In the genomic region with DNA sequence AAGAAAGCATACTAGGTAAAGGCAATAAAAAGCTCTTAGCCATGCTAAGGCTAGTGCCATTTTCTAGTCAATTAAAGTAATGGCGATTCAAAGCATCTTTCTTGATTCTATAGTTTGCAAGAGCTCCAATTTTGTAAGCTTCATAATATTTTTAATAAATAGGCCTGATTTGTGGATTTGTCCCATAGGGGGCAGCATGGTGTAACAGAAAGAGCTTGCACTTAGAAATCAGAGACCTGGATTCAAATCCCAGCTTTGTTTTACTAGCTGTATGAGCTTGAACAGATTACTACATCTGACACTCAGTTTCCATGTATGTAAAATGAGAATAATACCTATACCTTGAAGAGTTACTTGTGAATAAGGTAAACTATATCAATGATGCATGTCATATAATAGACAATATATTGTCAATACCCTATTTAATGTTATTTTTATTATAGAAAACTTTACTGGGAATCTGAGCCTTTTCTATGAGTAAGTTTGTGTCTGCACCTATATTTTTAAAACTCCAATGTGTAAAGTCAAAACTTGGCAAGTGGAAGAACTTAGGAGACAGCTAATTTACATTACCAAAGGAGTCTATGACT, we compare ENCODE assay signal across 8 cellular contexts.
DNase-seq lines count a peak whose midpoint lies in the region; ATAC-seq, FAIRE-seq and TF ChIP-seq lines count a peak whose summit lies in the region.

No MANE protein-coding gene starts in this region.

- CTCF ChIA-PET in BJ (lab: Yijun Ruan, JAX), result interaction anchor here (0.9 to 2.3 kb wide), 4 partner anchors 9 to 216 kb away, joined by 3 to 14 read pairs (median 5); no protein-coding TSS in a partner anchor
- CTCF ChIA-PET in SK-N-SH (lab: Yijun Ruan, JAX), result interaction anchor here (0.6 to 2.0 kb wide), 27 partner anchors 8 to 585 kb away, joined by 3 to 18 read pairs (median 4); no protein-coding TSS in a partner anchor

- TF ChIP-seq POLR2A in GM12891 (IDR thresholded peaks at IDR 0.05; ENCODE audit: low read depth, low read length), result no peak

- no peaks in the 10 kb centered on the region for H3K36me3 ChIP-seq in BJ (ENCODE audit: control insufficient read depth, insufficient read depth, low read length)
- H3K36me3 ChIP-seq in SK-N-SH (replicated peaks in 1 of 2; ENCODE audit: control insufficient read depth in 1 of 2, insufficient read depth in 2 of 2, low read length in 1 of 2), result no peaks in the 10 kb centered on the region
- no peaks in the 10 kb centered on the region for H3K36me3 ChIP-seq in hepatocyte (replicated peaks; ENCODE audit: insufficient read depth, low read depth)

- POLR2A ChIA-PET in BJ (lab: Charles Lee), result no interaction called here
- POLR2A ChIA-PET in SK-N-SH (lab: Yijun Ruan, JAX), result no interaction called here

- no peaks in the 10 kb centered on the region for H3K9me2 ChIP-seq in SK-N-SH
- no peaks in the 10 kb centered on the region for H3K9me2 ChIP-seq in hepatocyte (replicated peaks; ENCODE audit: insufficient read depth)

- no peaks in the 10 kb centered on the region for H3K79me2 ChIP-seq in SK-N-SH (ENCODE audit: insufficient read depth)
- no peaks in the 10 kb centered on the region for H3K79me2 ChIP-seq in hepatocyte

- H3K4me1 ChIP-seq in SK-N-SH (ENCODE audit: control insufficient read depth in 1 of 2, insufficient read depth in 2 of 2, low read depth in 1 of 2, low read length in 1 of 2), result no peaks in the 10 kb centered on the region
- no peaks in the 10 kb centered on the region for H3K4me1 ChIP-seq in hepatocyte (ENCODE audit: insufficient read depth)

- H3K27ac ChIP-seq in SK-N-SH (ENCODE audit: low read depth in 2 of 2, low read length in 1 of 2), result no peak overlapping the region
- no peak overlapping the region for H3K27ac ChIP-seq in hepatocyte

- H3K9me3 ChIP-seq in SK-N-SH (no peaks in the 10 kb centered on the region), hepatocyte (ENCODE audit: low read depth) (no peaks in the 10 kb centered on the region)

- H3K27me3 ChIP-seq in BJ (ENCODE audit: control insufficient read depth, insufficient read depth, low read length), result 0 out of 2 replicates have a peak, but pooled peaks cover 2% of the 10 kb centered on the region
- H3K27me3 ChIP-seq in SK-N-SH (ENCODE audit: insufficient read depth), result no peaks in the 10 kb centered on the region; the same call in 1 of the 2 replicates
- H3K27me3 ChIP-seq in hepatocyte, result no peaks in the 10 kb centered on the region

- no peaks in the 10 kb centered on the region for H3K27me3 Mint-ChIP-seq in stimulated activated memory B cell treated with anti-CD40 and anti-IgM and Interleukin-4, amounts not matched to agents 10 μg/mL and 1 μg/mL and 100 μg/mL, for 72 hours

- ATAC-seq in stimulated activated memory B cell treated with anti-CD40 and anti-IgM and Interleukin-4, amounts not matched to agents 10 μg/mL and 1 μg/mL and 100 μg/mL, for 72 hours, result no peak
- no peak for ATAC-seq in GM21360 (IDR thresholded peaks at IDR 0.05; ENCODE audit: unreplicated experiment)

- H3K36me3 Mint-ChIP-seq in stimulated activated memory B cell treated with anti-CD40 and anti-IgM and Interleukin-4, amounts not matched to agents 10 μg/mL and 1 μg/mL and 100 μg/mL, for 72 hours, result no peaks in the 10 kb centered on the region

- H3K4me3 Mint-ChIP-seq in stimulated activated memory B cell treated with anti-CD40 and anti-IgM and Interleukin-4, amounts not matched to agents 10 μg/mL and 1 μg/mL and 100 μg/mL, for 72 hours, result no peak overlapping the region

- TF ChIP-seq CTCF in BJ (IDR thresholded peaks at IDR 0.05; ENCODE audit: insufficient read depth, low read depth, low read length) (peak; percentile 49), SK-N-SH (IDR thresholded peaks at IDR 0.05) (peak; percentile 73), hepatocyte (IDR thresholded peaks at IDR 0.05; ENCODE audit: poor library complexity) (peak; percentile 41)

- TF ChIP-seq EP300 in SK-N-SH (IDR thresholded peaks at IDR 0.05; ENCODE audit: borderline replicate concordance in 1 of 2, low read depth in 1 of 2, low read length in 1 of 2), result no peak

- H3K9me3 Mint-ChIP-seq in stimulated activated memory B cell treated with anti-CD40 and anti-IgM and Interleukin-4, amounts not matched to agents 10 μg/mL and 1 μg/mL and 100 μg/mL, for 72 hours, result no peaks in the 10 kb centered on the region

- no peak overlapping the region for H3K27ac Mint-ChIP-seq in stimulated activated memory B cell treated with anti-CD40 and anti-IgM and Interleukin-4, amounts not matched to agents 10 μg/mL and 1 μg/mL and 100 μg/mL, for 72 hours

- no peak overlapping the region for H3K4me3 ChIP-seq in BJ (ENCODE audit: low read depth, low read length)
- H3K4me3 ChIP-seq in SK-N-SH (ENCODE audit: low read depth in 2 of 2, low read length in 1 of 2), result no peak overlapping the region; a peak in 1 of 4 replicates
- H3K4me3 ChIP-seq in hepatocyte, result no peak overlapping the region

- H3K4me2 ChIP-seq in SK-N-SH, result no peak overlapping the region
- no peak overlapping the region for H3K4me2 ChIP-seq in hepatocyte

- no peak for FAIRE-seq in GM12891 (lab: Jason Lieb, UNC)

- H3F3A ChIP-seq in SK-N-SH (replicated peaks; ENCODE audit: insufficient read depth), result no peaks in the 10 kb centered on the region

- H3K9ac ChIP-seq in SK-N-SH, result no peak overlapping the region

- H2AFZ ChIP-seq in SK-N-SH (ENCODE audit: low read depth) (no peak overlapping the region), hepatocyte (no peak overlapping the region)

- 0% methylated on average over 1 of the region's 1 CpG for WGBS in SK-N-SH (ENCODE audit: low lambda C conversion rate)
- WGBS in hepatocyte (ENCODE audit: low lambda C conversion rate, missing lambda C conversion rate), result 52% methylated on average over 1 of the region's 1 CpG

- H4K20me1 ChIP-seq in SK-N-SH (ENCODE audit: insufficient read depth) (no peaks in the 10 kb centered on the region), hepatocyte (ENCODE audit: insufficient read depth, poor library complexity, severe bottlenecking) (no peaks in the 10 kb centered on the region)

- TF ChIP-seq RAD21 in SK-N-SH (IDR thresholded peaks at IDR 0.05; ENCODE audit: low read length), result peak; percentile 66

- H3K4me1 Mint-ChIP-seq in stimulated activated memory B cell treated with anti-CD40 and anti-IgM and Interleukin-4, amounts not matched to agents 10 μg/mL and 1 μg/mL and 100 μg/mL, for 72 hours, result no peaks in the 10 kb centered on the region

- DNase-seq in BJ (ENCODE audit: low read depth) (no peak), HCEC 1CT (peak; percentile 14), SK-N-SH (no peak), hepatocyte (ENCODE audit: low spot score) (peak; percentile 36), superior temporal gyrus (ENCODE audit: extremely low spot score) (no peak), GM12891 (ENCODE audit: insufficient read length, low spot score) (no peak)

TF ChIP-seq in SK-N-SH, 30 proteins besides CTCF, POLR2A, EP300 and RAD21:
- peak; percentile 32 for TF ChIP-seq SMC3 (IDR thresholded peaks at IDR 0.05; ENCODE audit: low read depth, low read length)
- TF ChIP-seq TAF1 (IDR thresholded peaks at IDR 0.05; ENCODE audit: borderline replicate concordance, low read depth, low read length), result no peak

TF ChIP-seq in GM12891, 5 proteins besides CTCF, POLR2A, EP300 and RAD21:
- TF ChIP-seq POU2F2 (IDR thresholded peaks at IDR 0.05; ENCODE audit: low read depth, low read length) (no peak), PAX5 (IDR thresholded peaks at IDR 0.05; ENCODE audit: insufficient read depth, low read length, severe bottlenecking) (no peak)
TF ChIP-seq in GM12891: peak in this region for 0.

Comparison
In these comparisons a context has a peak if more than half of its experiments do, and no peak if none do; other contexts are left out.
1. DNase-seq: peak in HCEC 1CT (single experiment) and hepatocyte (single experiment); none in BJ (single experiment), SK-N-SH (single experiment), superior temporal gyrus (single experiment) and GM12891 (single experiment).
2. Peak in every context shown above with its lines, with median percentiles within 50 percentile points of each other: CTCF ChIP-seq.